ENCODE assay signal across 32 cellular contexts in the genomic region with DNA sequence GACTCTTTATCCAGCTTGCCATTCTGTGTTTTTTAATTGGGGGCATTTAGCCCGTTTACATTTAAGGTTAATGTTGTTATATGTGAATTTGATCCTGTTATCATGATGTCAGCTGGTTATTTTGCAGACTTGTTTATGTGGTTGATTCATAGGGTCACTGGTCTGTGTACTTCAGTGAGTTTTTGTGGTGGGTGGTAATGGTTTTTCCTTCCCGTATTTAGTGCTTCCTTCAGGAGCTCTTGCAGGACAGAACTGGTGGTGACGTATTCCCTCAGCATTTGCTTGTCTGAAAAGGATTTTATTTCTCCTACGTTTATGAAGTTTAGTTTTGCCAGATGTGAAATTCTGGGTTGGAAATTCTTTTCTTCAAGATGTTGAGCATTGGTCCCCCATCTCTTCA.
"Had no signal": no experiment of that assay in that cellular context is flagged by ENCODE, and none has a peak within 500 bp of the region (broad histone marks: within the 10 kb centered on the region; RNA-seq: fewer than 3 reads in every experiment).

No MANE protein-coding gene starts in this region.

- H3K4me1 ChIP-seq: body of pancreas, esophagus squamous epithelium had no signal

- H3K27me3 ChIP-seq: body of pancreas, esophagus squamous epithelium had no signal

- H3K36me3 ChIP-seq: esophagus squamous epithelium had no signal

- FAIRE-seq: colon, endometrium, endothelial cell of umbilical vein, frontal cortex had no signal

- H3K27ac ChIP-seq: body of pancreas, epithelial cell of prostate, esophagus squamous epithelium had no signal

- ATAC-seq: activated CD4-positive, alpha-beta T cell treated with anti-CD3 and anti-CD28 coated beads for 36 hours; activated T-helper 17 cell treated with anti-CD3 and anti-CD28 coated beads, Interleukin-2, amount 50 U/mL, for 72 hours; body of pancreas; effector memory CD8-positive, alpha-beta T cell; T-helper 17 cell had no signal

- DNase-seq: activated CD4-positive, alpha-beta memory T cell treated with anti-CD3 and anti-CD28 coated beads, Interleukin-2, amount 10 ng/mL, durations not matched to agents 7 days and 5 days; activated CD4-positive, alpha-beta T cell treated with anti-CD3 and anti-CD28 coated beads for 36 hours; activated CD4-positive, alpha-beta T cell treated with anti-CD3 and anti-CD28 coated beads, Interleukin-2, amount 10 ng/mL, durations not matched to agents 7 days and 5 days; activated CD4-positive, alpha-beta T cell treated with anti-CD3 and anti-CD28 coated beads, Interleukin-2, amount 50 U/mL, for 4 hours; activated CD4-positive, CD25-positive, alpha-beta regulatory T cell; activated CD4-positive, CD25-positive, alpha-beta regulatory T cell treated with anti-CD3 and anti-CD28 coated beads, Interleukin-2, amount 50 U/mL, for 72 hours; activated CD8-positive, alpha-beta memory T cell treated with anti-CD3 and anti-CD28 coated beads, Interleukin-2, amount 50 U/mL, for 48 hours; activated effector memory CD4-positive, alpha-beta T cell treated with Interleukin-2 at 50 U/mL for 16 hours; activated gamma-delta T cell treated with Interleukin-2 at 50 U/mL for 16 hours; activated naive CD4-positive, alpha-beta T cell treated with anti-CD3 and anti-CD28 coated beads, Interleukin-2, amount 50 U/mL, for 16 hours; activated naive CD4-positive, alpha-beta T cell treated with Interleukin-2 at 50 U/mL for 16 hours; activated T-cell treated with anti-CD3 and anti-CD28 coated beads for 4 hours; activated T-cell treated with anti-CD3 and anti-CD28 coated beads, Interleukin-2, amount 50 U/mL, for 24 hours; amygdala; aorta; body of pancreas; caudate nucleus; cortex of kidney; dermis blood vessel endothelial cell; effector CD4-positive, alpha-beta T cell; effector memory CD8-positive, alpha-beta T cell; esophagus squamous epithelium; head of caudate nucleus; T-helper 1 cell; T-helper 17 cell; T1000 had no signal

- H3K4me3 ChIP-seq: body of pancreas, esophagus squamous epithelium had no signal
